In genomic region chr1:53172751-53173498, GRCh38 we compare ENCODE assay signal across 1 cellular context.
A peak's percentile ranks its signal among the peaks of the same experiment; 100 is the strongest.
TF ChIP-seq lines count a peak whose summit lies in the region.

No MANE protein-coding gene starts in this region.

TF ChIP-seq in GM12878, 131 proteins besides CTCF, POLR2A, EP300 and RAD21 (continued from another document):
- TF ChIP-seq BHLHE40 (IDR thresholded peaks at IDR 0.05; ENCODE audit: borderline replicate concordance in 1 of 2, low read depth in 2 of 2, low read length in 1 of 2) (peak in 1 of 2 experiments; percentile 25; a peak in 1 of 4 replicates), E2F8 (IDR thresholded peaks at IDR 0.05; ENCODE audit: low read depth, partially characterized antibody) (no peak), SPI1 (IDR thresholded peaks at IDR 0.05; ENCODE audit: borderline replicate concordance, insufficient read depth, low read depth, low read length) (peak; percentile 48; the same call in 1 of the 2 replicates), ZNF592 (IDR thresholded peaks at IDR 0.05) (no peak), CHD2 (IDR thresholded peaks at IDR 0.05; ENCODE audit: borderline replicate concordance, low read depth, low read length) (no peak)
TF ChIP-seq in GM12878: peak in this region for 4.
